In genomic region chr3:170909129-170909903, GRCh38 we compare ENCODE assay signal across 8 cellular contexts. TPM values are rescaled to one million over a fixed set of nuclear protein-coding genes. Genes with fewer than 3 reads are reported as not detected.
DNase-seq lines count a peak whose midpoint lies in the region; ATAC-seq and TF ChIP-seq lines count a peak whose summit lies in the region.

No MANE protein-coding gene starts in this region.

- no peaks in the 10 kb centered on the region for H3K4me1 ChIP-seq in endodermal cell (ENCODE audit: control insufficient read depth, insufficient read depth, low read length)

- H3K4me3 Mint-ChIP-seq in CD14-positive monocyte (peak overlapping the region; percentile 91 to 97), endodermal cell (peak overlapping the region; percentile 84), neural crest cell (peak overlapping the region; percentile 98)

- H3K4me1 Mint-ChIP-seq in CD14-positive monocyte (peaks cover 21% of the 10 kb centered on the region), endodermal cell (peaks cover 19% of the 10 kb centered on the region), neural crest cell (peaks cover 15% of the 10 kb centered on the region)

- intact Hi-C loops in CD14-positive monocyte (cut with micrococcal nuclease) = no loop called here

- H3K27ac ChIP-seq in endodermal cell (ENCODE audit: low read depth, low read length) = no peak overlapping the region

- ATAC-seq in GM18870 (IDR thresholded peaks at IDR 0.05; ENCODE audit: unreplicated experiment) (no peak), HG02610 (IDR thresholded peaks at IDR 0.05; ENCODE audit: unreplicated experiment) (no peak)

- DNase-seq in CD14-positive monocyte (ENCODE audit: low spot score) = no peak
- DNase-seq in MG63 = peak; percentile 46
- DNase-seq in endodermal cell = no peak
- DNase-seq in neural crest cell (ENCODE audit: low read depth, low spot score) = no peak
- DNase-seq in mucosa of gallbladder (ENCODE audit: low spot score) = no peak
- DNase-seq in effector CD4-positive, alpha-beta T cell = no peak

- 97% methylated on average over 9 to 17 of the region's 17 CpGs for WGBS in endodermal cell (ENCODE audit: insufficient coverage in 1 of 2, insufficient read length in 1 of 2), 2 experiments

- H3K36me3 Mint-ChIP-seq in CD14-positive monocyte (peaks cover 0 to 2% of the 10 kb centered on the region in 2 donors), endodermal cell (ENCODE audit: low read depth) (no peaks in the 10 kb centered on the region), neural crest cell (ENCODE audit: low read depth) (peaks cover 19% of the 10 kb centered on the region)

- H3K9me3 Mint-ChIP-seq in CD14-positive monocyte (peaks cover 10 to 42% (median 29%) of the 10 kb centered on the region in 7 donors), endodermal cell (peaks cover 30% of the 10 kb centered on the region), neural crest cell (peaks cover 15% of the 10 kb centered on the region)

- no peaks in the 10 kb centered on the region for H3K27me3 ChIP-seq in MG63
- peaks cover 17% of the 10 kb centered on the region for H3K27me3 ChIP-seq in endodermal cell (ENCODE audit: control insufficient read depth, insufficient read depth, low read length, poor library complexity, severe bottlenecking)

- H3K27ac Mint-ChIP-seq in CD14-positive monocyte = no peak overlapping the region
- H3K27ac Mint-ChIP-seq in endodermal cell = no peak overlapping the region
- H3K27ac Mint-ChIP-seq in neural crest cell (ENCODE audit: unreplicated experiment) = no peak overlapping the region

- TF ChIP-seq CTCF in CD14-positive monocyte (IDR thresholded peaks at IDR 0.05) = no peak
- TF ChIP-seq CTCF in endodermal cell (conservative IDR thresholded peaks at IDR 0.05) = no peak
- no peak for TF ChIP-seq CTCF in neural crest cell (conservative IDR thresholded peaks at IDR 0.05)

- H3K36me3 ChIP-seq in MG63 (peaks cover 12% of the 10 kb centered on the region), endodermal cell (ENCODE audit: control insufficient read depth, insufficient read depth, low read length) (no peaks in the 10 kb centered on the region)

- no peak overlapping the region for H3K9ac ChIP-seq in endodermal cell (ENCODE audit: extremely low read depth, low read length, poor library complexity, severe bottlenecking)

- peaks cover 18% of the 10 kb centered on the region for H3K9me3 ChIP-seq in MG63
- peaks cover 25% of the 10 kb centered on the region for H3K9me3 ChIP-seq in endodermal cell (ENCODE audit: control insufficient read depth, low read length)

- H3K27me3 Mint-ChIP-seq in CD14-positive monocyte (ENCODE audit: low read depth in 3 of 3) (peaks cover 30 to 48% (median 41%) of the 10 kb centered on the region in 3 donors), endodermal cell (ENCODE audit: insufficient read depth) (peaks cover 27% of the 10 kb centered on the region), neural crest cell (ENCODE audit: low read depth) (peaks cover 2% of the 10 kb centered on the region)

- H3K4me3 ChIP-seq in MG63 (no peak overlapping the region; the same call in 1 of the 2 replicates), endodermal cell (ENCODE audit: low read length) (peak overlapping the region; percentile 88)

RNA-seq across cellular contexts. Expression of gene EIF5A2, which starts 0.9 kb away (rescaled TPM):
- polyA plus RNA-seq in CD14-positive monocyte = 1 to 10 TPM; 1.4 to 5.4 TPM
- 15.4 and 25.1 TPM in 2 replicates for total RNA-seq in MG63 (2014; rRNA removed; shearing (Covaris generic); ENCODE audit: low replicate concordance)
- total RNA-seq in endodermal cell (10 to 100 TPM in 1 of 2 donors, 1 to 10 TPM in 1; 8.4 to 12.4 TPM), neural crest cell (6.0 and 8.8 TPM in 2 replicates), mucosa of gallbladder (11.5 TPM)
- polyA plus RNA-seq in endodermal cell (2013, experiment 1 of 2) = 6.4 TPM
- polyA plus RNA-seq in endodermal cell (2013, experiment 2 of 2) = 7.7 TPM

RNA-seq across cellular contexts. Expression of gene RPL22L1, which starts 39.3 kb away (rescaled TPM):
- polyA plus RNA-seq in CD14-positive monocyte = 10 to 100 TPM; 26.8 to 37.4 TPM
- 249 and 594 TPM in 2 replicates for total RNA-seq in MG63 (2014; rRNA removed; shearing (Covaris generic); ENCODE audit: low replicate concordance)
- total RNA-seq in endodermal cell (100 to 1,000 TPM in 1 of 2 donors, 10 to 100 TPM in 1; 98.0 to 119 TPM), neural crest cell (89.6 and 89.7 TPM in 2 replicates), mucosa of gallbladder (16.3 TPM)
- polyA plus RNA-seq in endodermal cell (2013, experiment 1 of 2) = 125 TPM
- polyA plus RNA-seq in endodermal cell (2013, experiment 2 of 2) = 122 TPM
